In genomic region chr6:129114992-129115391, GRCh38 we compare ENCODE assay signal across 21 cellular contexts.
DNase-seq lines count a peak whose midpoint lies in the region; ATAC-seq and TF ChIP-seq lines count a peak whose summit lies in the region.
"Had no signal": no experiment of that assay in that cellular context is flagged by ENCODE, and none has a peak within 500 bp of the region (broad histone marks: within the 10 kb centered on the region; RNA-seq: fewer than 3 reads in every experiment).

No MANE protein-coding gene starts in this region.

- CTCF ChIA-PET in GM10248 (lab: Yijun Ruan, JAX): interaction anchor here (1.9 to 2.2 kb wide), 2 partner anchors 10 to 11 kb away, joined by 6 to 8 read pairs; no protein-coding TSS in a partner anchor

- H3K36me3 ChIP-seq in heart left ventricle: no peaks in the 10 kb centered on the region
- no peaks in the 10 kb centered on the region for H3K36me3 ChIP-seq in adipocyte (ENCODE audit: control insufficient read depth, insufficient read depth, low read length, severe bottlenecking)
- H3K36me3 ChIP-seq in smooth muscle cell (ENCODE audit: low read depth): no peaks in the 10 kb centered on the region
- H3K36me3 ChIP-seq in brain microvascular endothelial cell (replicated peaks): no peaks in the 10 kb centered on the region

- POLR2A ChIA-PET in GM10248 (lab: Yijun Ruan, JAX): no interaction called here

- in situ Hi-C loops in ACHN (cut with HindIII; ENCODE audit: low pct_ligation_motif_present, low pct_unique_long_range_greater_than_20kb, low sequenced_read_pairs) (no loop called here), brain microvascular endothelial cell (cut with HindIII; ENCODE audit: low pct_ligation_motif_present, low sequenced_read_pairs) (no loop called here)

- H3F3A ChIP-seq in smooth muscle cell (ENCODE audit: low read depth): no peaks in the 10 kb centered on the region

- no peak for TF ChIP-seq POLR2A in heart left ventricle (IDR thresholded peaks at IDR 0.05)

- TF ChIP-seq CTCF in heart left ventricle (IDR thresholded peaks at IDR 0.05) (no peak), smooth muscle cell (IDR thresholded peaks at IDR 0.05; ENCODE audit: borderline replicate concordance, insufficient read depth, poor library complexity, severe bottlenecking) (no peak), GM10248 (IDR thresholded peaks at IDR 0.05; ENCODE audit: control extremely low read depth, extremely low read depth, low read depth, missing control alignments) (no peak), brain microvascular endothelial cell (IDR thresholded peaks at IDR 0.05; ENCODE audit: low read depth, low read length, missing control alignments) (no peak)

- no peaks in the 10 kb centered on the region for H3K79me2 ChIP-seq in smooth muscle cell (ENCODE audit: low read depth)

- H3K4me1 ChIP-seq in heart left ventricle (peaks cover 0 to 77% (median 42%) of the 10 kb centered on the region in 12 donors), adipocyte (ENCODE audit: control insufficient read depth, insufficient read depth, low read length) (peaks cover 81% of the 10 kb centered on the region), smooth muscle cell (ENCODE audit: low read depth) (no peaks in the 10 kb centered on the region)

- no peak overlapping the region for H3K4me2 ChIP-seq in smooth muscle cell
- H3K4me2 ChIP-seq: KMS-11 had no signal

- H3K4me3 ChIP-seq in heart left ventricle (no peak overlapping the region), adipocyte (ENCODE audit: low read length) (peak overlapping the region; percentile 51), smooth muscle cell (no peak overlapping the region), brain microvascular endothelial cell (ENCODE audit: low read depth, low read length) (no peak overlapping the region)

- H3K27me3 ChIP-seq in heart left ventricle: no peaks in the 10 kb centered on the region
- H3K27me3 ChIP-seq in adipocyte (replicated peaks; ENCODE audit: control insufficient read depth, insufficient read depth, low read length): no peaks in the 10 kb centered on the region
- no peaks in the 10 kb centered on the region for H3K27me3 ChIP-seq in smooth muscle cell (ENCODE audit: low read depth)
- H3K27me3 ChIP-seq in brain microvascular endothelial cell (replicated peaks): no peaks in the 10 kb centered on the region

- WGBS in heart left ventricle, 4 donors: 55 to 81% (median 75%) methylated on average over 1 of the region's 1 CpG
- WGBS in smooth muscle cell (ENCODE audit: low lambda C conversion rate): 96% methylated on average over 1 of the region's 1 CpG

- H3K9me3 ChIP-seq in heart left ventricle (no peaks in the 10 kb centered on the region), adipocyte (ENCODE audit: control insufficient read depth, low read length) (no peaks in the 10 kb centered on the region), smooth muscle cell (replicated peaks; ENCODE audit: low read depth) (no peaks in the 10 kb centered on the region)

- H3K27ac ChIP-seq in heart left ventricle: peak overlapping the region in 10 of 12 donors; percentile 4 to 62 (median 40)
- peak overlapping the region; percentile 26 for H3K27ac ChIP-seq in smooth muscle cell (ENCODE audit: low read depth)
- no peak overlapping the region for H3K27ac ChIP-seq in brain microvascular endothelial cell
- H3K27ac ChIP-seq: C4-2B, KMS-11 had no signal

- H4K20me1 ChIP-seq in smooth muscle cell (ENCODE audit: low read depth): no peaks in the 10 kb centered on the region

- intact Hi-C loops in heart left ventricle (cut with DNase I): no loop called here
- intact Hi-C loops in Right ventricle myocardium superior (cut with DNase I): no loop called here

- H2AFZ ChIP-seq in smooth muscle cell (ENCODE audit: low read depth): no peak overlapping the region

- DNase-seq in heart left ventricle: no peak
- DNase-seq in Right ventricle myocardium superior: no peak
- peak; percentile 61 for DNase-seq in adipocyte (ENCODE audit: low read depth)
- peak; percentile 41 for DNase-seq in fibroblast of gingiva (ENCODE audit: low read depth)
- DNase-seq in smooth muscle cell (lab: John Stamatoyannopoulos, UW; ENCODE audit: unreplicated experiment): no peak
- no peak for DNase-seq in ACHN
- DNase-seq in GM10248 (ENCODE audit: extremely low spot score): no peak
- DNase-seq in brain microvascular endothelial cell: no peak
- DNase-seq: 8988T; CD8-positive, alpha-beta memory T cell; DMS53; GDM1; IMR-90; NCI-H1105 treated with DMSO at 0.1 percent for 48 hours; NCI-H2081; NCI-H2171; NCI-H345; NCI-H524 treated with DMSO at 0.1 percent for 48 hours; OCI-M1 had no signal

- ATAC-seq in heart left ventricle (no peak), Right ventricle myocardium superior (ENCODE audit: poor library complexity) (no peak)

- peak overlapping the region; percentile 57 for H3K9ac ChIP-seq in adipocyte (ENCODE audit: low read length)
- no peak overlapping the region for H3K9ac ChIP-seq in smooth muscle cell (ENCODE audit: low read depth)
- H3K9ac ChIP-seq: KMS-11 had no signal

Comparison
In these comparisons a context has a peak if more than half of its experiments do, and no peak if none do; other contexts are left out.
1. DNase-seq: peak in adipocyte (single experiment) and fibroblast of gingiva (single experiment); none in heart left ventricle (0 of 5), Right ventricle myocardium superior (single experiment), smooth muscle cell (single experiment), ACHN (single experiment), GM10248 (single experiment) and brain microvascular endothelial cell (single experiment).